Comparison of ENCODE assay signal across 8 cellular contexts in genomic region chr15:52709172-52709979, GRCh38. TPM values are rescaled to one million over a fixed set of nuclear protein-coding genes. Genes with fewer than 3 reads are reported as not detected.
DNase-seq lines count a peak whose midpoint lies in the region; ATAC-seq and TF ChIP-seq lines count a peak whose summit lies in the region.
"Had no signal": no experiment of that assay in that cellular context is flagged by ENCODE, and none has a peak within 500 bp of the region (broad histone marks: within the 10 kb centered on the region; RNA-seq: fewer than 3 reads in every experiment).

No MANE protein-coding gene starts in this region.

- no peaks in the 10 kb centered on the region for H3K36me3 ChIP-seq in neural progenitor cell

- peaks cover 5% of the 10 kb centered on the region for H3K27me3 ChIP-seq in neural progenitor cell

- H3K27ac Mint-ChIP-seq in neural progenitor cell: no peak overlapping the region

- H3F3A ChIP-seq in neural progenitor cell (ENCODE audit: low read depth): peaks cover 9% of the 10 kb centered on the region

- no peaks in the 10 kb centered on the region for H4K20me1 ChIP-seq in neural progenitor cell (ENCODE audit: low read depth)

- no peak overlapping the region for H3K27ac ChIP-seq in neural progenitor cell
- H3K27ac ChIP-seq: SK-N-MC had no signal

- no peak for TF ChIP-seq CTCF in neural progenitor cell (IDR thresholded peaks at IDR 0.05)

- H3K9ac ChIP-seq in neural progenitor cell: no peak overlapping the region

- ATAC-seq in GM19328 (IDR thresholded peaks at IDR 0.05; ENCODE audit: unreplicated experiment) (peak; percentile 89), HG02943 (IDR thresholded peaks at IDR 0.05; ENCODE audit: low read depth, unreplicated experiment) (peak; percentile 96)

- H3K4me3 Mint-ChIP-seq in neural progenitor cell: no peak overlapping the region

- no peaks in the 10 kb centered on the region for H3K36me3 Mint-ChIP-seq in neural progenitor cell

- no peaks in the 10 kb centered on the region for H3K79me2 ChIP-seq in neural progenitor cell (ENCODE audit: low read depth)

- H2AFZ ChIP-seq in neural progenitor cell (replicated peaks): peak overlapping the region; percentile 89

- H3K4me2 ChIP-seq in neural progenitor cell: peak overlapping the region; percentile 78

- H3K4me3 ChIP-seq in neural progenitor cell: peak overlapping the region; percentile 44
- H3K4me3 ChIP-seq: SK-N-MC had no signal

- peaks cover 7% of the 10 kb centered on the region for H3K27me3 Mint-ChIP-seq in neural progenitor cell (ENCODE audit: insufficient read depth, low read depth)

- H3K9me3 Mint-ChIP-seq in neural progenitor cell: no peaks in the 10 kb centered on the region

- DNase-seq in SHP77 treated with DMSO at 0.1 percent for 48 hours (lab: John Stamatoyannopoulos, UW) (peak; percentile 14), neural progenitor cell (ENCODE audit: low spot score) (peak; percentile 89), kidney tubule cell (ENCODE audit: low spot score) (no peak)
- no peak for DNase-seq in activated CD4-positive, CD25-positive, alpha-beta regulatory T cell (lab: John Stamatoyannopoulos, UW)
- DNase-seq in NK-92 treated with Interleukin-12 subunit alpha and Interleukin-12 subunit beta, amount 100 ng/mL, for 24 hours (lab: John Stamatoyannopoulos, UW): no peak

- H3K4me1 ChIP-seq in neural progenitor cell: peaks cover 10% of the 10 kb centered on the region

- H3K4me1 Mint-ChIP-seq in neural progenitor cell: peaks cover 24% of the 10 kb centered on the region

- H3K9me3 ChIP-seq in neural progenitor cell (ENCODE audit: low read depth): no peaks in the 10 kb centered on the region

RNA-seq across cellular contexts. Expression of gene ATOSA, which starts 30.2 kb away (rescaled TPM):
- total RNA-seq in neural progenitor cell (ENCODE audit: low replicate concordance): 17.8 and 26.8 TPM in 2 replicates

Comparison
In these comparisons a context has a peak if more than half of its experiments do, and no peak if none do; other contexts are left out.
1. DNase-seq: peak in SHP77 treated with DMSO at 0.1 percent for 48 hours (single experiment) and neural progenitor cell (single experiment); none in activated CD4-positive, CD25-positive, alpha-beta regulatory T cell (0 of 4), NK-92 treated with Interleukin-12 subunit alpha and Interleukin-12 subunit beta, amount 100 ng/mL, for 24 hours (single experiment) and kidney tubule cell (single experiment).